ENCODE assay signal across 10 cellular contexts in the genomic region with DNA sequence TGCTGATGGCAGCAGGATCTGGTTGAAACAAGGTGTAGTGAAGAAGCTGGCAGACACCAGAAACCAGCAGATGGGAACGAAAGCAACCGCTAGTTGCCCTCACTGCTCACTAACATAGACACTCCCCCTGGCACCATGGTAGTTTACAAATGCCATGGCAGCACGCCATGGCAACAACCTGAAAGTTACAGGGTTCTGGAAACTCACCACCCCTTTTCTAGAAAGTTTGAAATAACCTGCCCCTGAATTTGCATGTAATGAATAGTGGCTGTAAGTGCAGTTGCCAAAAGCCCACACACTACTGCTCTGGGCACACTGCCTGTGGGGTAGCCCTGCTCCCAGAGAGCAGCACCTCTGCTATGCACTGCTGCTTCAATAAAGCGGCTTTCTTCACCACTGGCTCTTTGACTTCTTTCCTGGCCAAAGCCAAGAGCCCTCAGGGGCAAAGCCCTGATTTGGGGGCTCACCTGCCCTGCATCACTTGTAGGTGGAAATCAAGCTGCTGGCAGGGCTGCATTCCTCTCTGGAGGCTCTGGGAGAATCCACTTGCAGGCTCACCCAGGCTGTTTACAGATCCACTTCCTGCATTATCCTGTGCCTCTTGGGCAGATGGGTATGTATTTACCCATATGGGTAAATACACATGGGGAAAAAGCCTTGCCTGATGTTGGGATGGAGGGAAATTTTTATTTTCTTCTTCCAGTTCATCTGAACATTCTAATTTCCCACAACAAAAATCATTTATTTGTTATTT. TPM values are rescaled to one million over a fixed set of nuclear protein-coding genes. Genes with fewer than 3 reads are reported as not detected.
A peak's percentile ranks its signal among the peaks of the same experiment; 100 is the strongest.
DNase-seq lines count a peak whose midpoint lies in the region; ATAC-seq, FAIRE-seq and TF ChIP-seq lines count a peak whose summit lies in the region.
"Had no signal": no experiment of that assay in that cellular context is flagged by ENCODE, and none has a peak within 500 bp of the region (broad histone marks: within the 10 kb centered on the region; RNA-seq: fewer than 3 reads in every experiment).

No MANE protein-coding gene starts in this region.

- TF ChIP-seq CTCF in bronchial epithelial cell (IDR thresholded peaks at IDR 0.05; ENCODE audit: insufficient read depth, low read length, severe bottlenecking) = no peak
- no peak for TF ChIP-seq CTCF in spleen (IDR thresholded peaks at IDR 0.05 in 8 of 11, conservative IDR thresholded peaks at IDR 0.05 in 3 of 11)

- H3K36me3 ChIP-seq in bronchial epithelial cell (ENCODE audit: control insufficient read depth, insufficient read depth, low read length) (no peaks in the 10 kb centered on the region), spleen (no peaks in the 10 kb centered on the region)

- 48 to 68% (median 60%) methylated on average over 4 of the region's 4 CpGs for WGBS in spleen, 5 donors

- H3K4me1 ChIP-seq in spleen = peaks cover 0 to 30% (median 14%) of the 10 kb centered on the region in 6 donors

- H3K27ac ChIP-seq in spleen = no peak overlapping the region

- no peak for TF ChIP-seq POLR2A in spleen (IDR thresholded peaks at IDR 0.05)

- peak; percentile 61 for ATAC-seq in HG03457 (IDR thresholded peaks at IDR 0.05; ENCODE audit: unreplicated experiment)
- no peak for ATAC-seq in HG03521 (IDR thresholded peaks at IDR 0.05; ENCODE audit: unreplicated experiment)
- no peak for ATAC-seq in HG02870 (IDR thresholded peaks at IDR 0.05; ENCODE audit: unreplicated experiment)
- ATAC-seq: natural killer cell had no signal

- H3K4me3 ChIP-seq in bronchial epithelial cell (ENCODE audit: low read depth, low read length) (no peak overlapping the region), spleen (no peak overlapping the region)

- intact Hi-C loops in spleen (cut with DNase I; ENCODE audit: low total_unique reads) = no loop called here

- no peak for FAIRE-seq in bronchial epithelial cell (lab: Jason Lieb, UNC)

- peak; percentile 20 for DNase-seq in NCI-H82 (lab: John Stamatoyannopoulos, UW)
- no peak for DNase-seq in NCI-H82 treated with DMSO at 0.1 percent for 48 hours (lab: John Stamatoyannopoulos, UW; ENCODE audit: unreplicated experiment)
- DNase-seq in bronchial epithelial cell (ENCODE audit: low read depth) = peak; percentile 10
- DNase-seq in spleen = peak; percentile 45
- no peak for DNase-seq in SKM-1 treated with dmso at 0.1 percent for 144 hours (lab: John Stamatoyannopoulos, UW; ENCODE audit: unreplicated experiment)
- DNase-seq: natural killer cell had no signal

- no peaks in the 10 kb centered on the region for H3K9me3 ChIP-seq in spleen

- no peaks in the 10 kb centered on the region for H3K27me3 ChIP-seq in bronchial epithelial cell (ENCODE audit: control insufficient read depth, insufficient read depth, low read length)
- peaks cover 0 to 18% (median 0%) of the 10 kb centered on the region in 7 donors for H3K27me3 ChIP-seq in spleen (replicated peaks in 1 of 7)

RNA-seq across cellular contexts. Expression of a gene that starts 2.0 kb away (rescaled TPM):
- total RNA-seq in bronchial epithelial cell = not detected in 2 replicates
- 10 to 100 TPM in 1 of 7 donors, 1 to 10 TPM in 6; 4.2 to 14.9 (median 7.9) TPM for total RNA-seq in spleen
- 1 to 10 TPM; 1.4 to 5.5 (median 2.2) TPM for polyA plus RNA-seq in spleen
- total RNA-seq: T-helper 2 cell treated with Interferon-gamma antibody and Interleukin-4, amounts not matched to agents 100 ng/mL and 5 ng/mL, for 36 hours had no signal

RNA-seq across cellular contexts. Expression of a gene that starts 57.5 kb away (rescaled TPM):
- total RNA-seq in bronchial epithelial cell (under 0.01 TPM in 1 of 2 replicates, not detected in the other), spleen (10 to 100 TPM in 2 of 7 donors, 1 to 10 TPM in 5; 3.7 to 11.2 (median 7.6) TPM)
- 1 to 10 TPM; 2.0 to 8.9 (median 8.7) TPM for polyA plus RNA-seq in spleen

Comparison
In these comparisons a context has a peak if more than half of its experiments do, and no peak if none do; other contexts are left out.
1. DNase-seq: peak in NCI-H82 (single experiment), bronchial epithelial cell (single experiment) and spleen (single experiment); none in NCI-H82 treated with DMSO at 0.1 percent for 48 hours (single experiment) and SKM-1 treated with dmso at 0.1 percent for 144 hours (single experiment).